In the genomic region with DNA sequence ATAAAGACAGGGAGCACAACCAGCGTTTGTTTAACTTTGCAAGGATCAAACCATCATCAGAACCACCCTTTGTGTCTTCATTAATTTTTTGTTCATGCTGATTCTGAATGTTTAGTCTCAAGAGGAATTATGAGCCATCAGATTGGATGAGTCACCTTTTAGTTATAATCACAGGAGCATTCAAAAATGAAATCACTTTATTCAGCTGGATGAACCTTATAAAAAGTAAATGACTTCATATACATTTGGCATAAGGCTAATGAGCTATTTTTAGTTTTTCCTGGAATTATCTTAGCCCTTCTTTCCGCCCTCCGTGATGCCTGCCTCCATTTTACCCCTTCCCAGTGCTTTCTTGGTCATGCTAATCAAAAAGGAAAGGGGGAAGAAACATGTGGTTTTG, we compare ENCODE assay signal across 15 cellular contexts.
DNase-seq lines count a peak whose midpoint lies in the region; ATAC-seq, FAIRE-seq and TF ChIP-seq lines count a peak whose summit lies in the region.
"Had no signal": no experiment of that assay in that cellular context is flagged by ENCODE, and none has a peak within 500 bp of the region (broad histone marks: within the 10 kb centered on the region; RNA-seq: fewer than 3 reads in every experiment).

No MANE protein-coding gene starts in this region.

- intact Hi-C loops in left ventricle myocardium inferior (cut with micrococcal nuclease) (no loop called here), Right ventricle myocardium superior (cut with DNase I) (no loop called here), mammary epithelial cell (cut with micrococcal nuclease) (no loop called here)
- intact Hi-C loops in naive thymus-derived CD4-positive, alpha-beta T cell (cut with micrococcal nuclease) = no loop called here

- no peak for ATAC-seq in Right ventricle myocardium superior (ENCODE audit: poor library complexity)
- ATAC-seq in naive thymus-derived CD4-positive, alpha-beta T cell = no peak
- ATAC-seq: natural killer cell treated with Interleukin-12 subunit alpha and Interleukin-12 subunit beta and Interleukin-15 and Interleukin-18, amount 100 ng/mL, for 72 hours; Panc1 had no signal

- DNase-seq in left ventricle myocardium inferior (no peak), Right ventricle myocardium superior (no peak), mammary epithelial cell (peak; percentile 71), iris pigment epithelial cell (ENCODE audit: low read depth) (peak; percentile 82), urothelium cell line (ENCODE audit: low spot score) (peak; percentile 10), DMS79 treated with DMSO at 0.1 percent for 48 hours (lab: John Stamatoyannopoulos, UW) (no peak)
- no peak for DNase-seq in naive thymus-derived CD4-positive, alpha-beta T cell
- no peak for DNase-seq in stimulated activated CD8-positive, alpha-beta memory T cell treated with anti-CD3 and anti-CD28 coated beads, Interleukin-4, amount 100 ng/mL, for 48 hours
- DNase-seq: activated naive CD4-positive, alpha-beta T cell treated with anti-CD3 and anti-CD28 coated beads, Interleukin-2, amount 10 ng/mL, durations not matched to agents 7 days and 5 days; cortex of kidney; NCI-H510A; stimulated activated CD4-positive, alpha-beta T cell treated with anti-CD3 and anti-CD28 coated beads, Interleukin-12 subunit alpha, Interleukin-12 subunit beta, amount 100 ng/mL, for 4 hours had no signal

- H3K9me3 ChIP-seq in left ventricle myocardium inferior (replicated peaks) = peaks cover 14% of the 10 kb centered on the region
- H3K9me3 ChIP-seq in mammary epithelial cell (replicated peaks; ENCODE audit: insufficient read depth, low read length) = peaks cover 2% of the 10 kb centered on the region
- H3K9me3 ChIP-seq in naive thymus-derived CD4-positive, alpha-beta T cell (ENCODE audit: control insufficient read depth in 2 of 3, low read length in 3 of 3) = no peaks in the 10 kb centered on the region

- no peak overlapping the region for H3K9ac ChIP-seq in mammary epithelial cell (ENCODE audit: insufficient read depth, low read length)

- BruUV-seq in mammary epithelial cell (replicated peaks; lab: Mats Ljungman, UMichigan) = no TSS peak

- H3K27ac Mint-ChIP-seq in naive thymus-derived CD4-positive, alpha-beta T cell = no peak overlapping the region
- H3K27ac Mint-ChIP-seq: activated naive CD4-positive, alpha-beta T cell treated with anti-CD3 and anti-CD28 coated beads, Interleukin-2, amount 10 ng/mL, durations not matched to agents 7 days and 5 days; IgD-negative memory B cell; natural killer cell treated with Interleukin-12 subunit alpha and Interleukin-12 subunit beta and Interleukin-15 and Interleukin-18, amount 100 ng/mL, for 72 hours had no signal

- 59% methylated on average over 3 of the region's 3 CpGs for WGBS in mammary epithelial cell (ENCODE audit: low coverage, missing lambda C conversion rate)

- no peak overlapping the region for H3K4me2 ChIP-seq in mammary epithelial cell (ENCODE audit: insufficient read depth, low read depth, low read length)

- H3K4me3 ChIP-seq in left ventricle myocardium inferior (no peak overlapping the region), mammary epithelial cell (replicated peaks in 1 of 3; ENCODE audit: insufficient read depth in 1 of 3, low read depth in 2 of 3, low read length in 3 of 3) (no peak overlapping the region)
- no peak overlapping the region for H3K4me3 ChIP-seq in naive thymus-derived CD4-positive, alpha-beta T cell (ENCODE audit: low read length)

- TF ChIP-seq CTCF in left ventricle myocardium inferior (IDR thresholded peaks at IDR 0.05; ENCODE audit: borderline replicate concordance) = no peak
- no peak for TF ChIP-seq CTCF in mammary epithelial cell (conservative IDR thresholded peaks at IDR 0.05 in 1 of 2, IDR thresholded peaks at IDR 0.05 in 1 of 2; ENCODE audit: extremely low read depth in 1 of 2, insufficient read depth in 1 of 2, low read depth in 1 of 2, low read length in 2 of 2)

- no peaks in the 10 kb centered on the region for H3K79me2 ChIP-seq in mammary epithelial cell (ENCODE audit: insufficient read depth, low read length)

- no peaks in the 10 kb centered on the region for H4K20me1 ChIP-seq in mammary epithelial cell (ENCODE audit: insufficient read depth, low read length)

- dilution Hi-C loops in mammary epithelial cell (cut with HindIII; ENCODE audit: low sequenced_read_pairs) = no loop called here

- in situ Hi-C loops in mammary epithelial cell (cut with MboI; ENCODE audit: low sequenced_read_pairs in 2 of 2) = no loop called here

- H3K27me3 ChIP-seq in left ventricle myocardium inferior (ENCODE audit: low read depth) (no peaks in the 10 kb centered on the region), mammary epithelial cell (ENCODE audit: insufficient read depth, low read length) (no peaks in the 10 kb centered on the region)
- no peaks in the 10 kb centered on the region for H3K27me3 ChIP-seq in naive thymus-derived CD4-positive, alpha-beta T cell (ENCODE audit: control insufficient read depth in 2 of 2, insufficient read depth in 2 of 2, low read length in 2 of 2)

- CTCF ChIA-PET in mammary epithelial cell (lab: Charles Lee; ENCODE audit: low non-redundant PET) = interaction anchor here (0.6 kb wide), 1 partner anchor 23 kb away, joined by 5 read pairs; no protein-coding TSS in a partner anchor
- CTCF ChIA-PET in naive thymus-derived CD4-positive, alpha-beta T cell (lab: Charles Lee) = no interaction called here

- no peak overlapping the region for H2AFZ ChIP-seq in mammary epithelial cell (ENCODE audit: low read depth, low read length)

- POLR2A ChIA-PET in naive thymus-derived CD4-positive, alpha-beta T cell (lab: Charles Lee) = no interaction called here

- peaks cover 0 to 6% (median 2%) of the 10 kb centered on the region in 11 donors for H3K9me3 Mint-ChIP-seq in naive thymus-derived CD4-positive, alpha-beta T cell
- H3K9me3 Mint-ChIP-seq: natural killer cell treated with Interleukin-12 subunit alpha and Interleukin-12 subunit beta and Interleukin-15 and Interleukin-18, amount 100 ng/mL, for 72 hours had no signal

- H3K4me3 Mint-ChIP-seq in naive thymus-derived CD4-positive, alpha-beta T cell = no peak overlapping the region
- H3K4me3 Mint-ChIP-seq: activated naive CD4-positive, alpha-beta T cell treated with anti-CD3 and anti-CD28 coated beads, Interleukin-2, amount 10 ng/mL, durations not matched to agents 7 days and 5 days; natural killer cell treated with Interleukin-12 subunit alpha and Interleukin-12 subunit beta and Interleukin-15 and Interleukin-18, amount 100 ng/mL, for 72 hours had no signal

- H3K4me1 Mint-ChIP-seq in naive thymus-derived CD4-positive, alpha-beta T cell = no peaks in the 10 kb centered on the region
- H3K4me1 Mint-ChIP-seq: activated naive CD4-positive, alpha-beta T cell treated with anti-CD3 and anti-CD28 coated beads, Interleukin-2, amount 10 ng/mL, durations not matched to agents 7 days and 5 days had no signal

- H3K27me3 Mint-ChIP-seq in naive thymus-derived CD4-positive, alpha-beta T cell = peaks cover 0 to 33% (median 26%) of the 10 kb centered on the region in 5 donors

- no peaks in the 10 kb centered on the region for H3K36me3 Mint-ChIP-seq in naive thymus-derived CD4-positive, alpha-beta T cell
- H3K36me3 Mint-ChIP-seq: activated naive CD4-positive, alpha-beta T cell treated with anti-CD3 and anti-CD28 coated beads, Interleukin-2, amount 10 ng/mL, durations not matched to agents 7 days and 5 days; natural killer cell treated with Interleukin-12 subunit alpha and Interleukin-12 subunit beta and Interleukin-15 and Interleukin-18, amount 100 ng/mL, for 72 hours had no signal

- H3K27ac ChIP-seq in left ventricle myocardium inferior (replicated peaks) (peak overlapping the region; percentile 85), mammary epithelial cell (ENCODE audit: insufficient read depth, low read depth, low read length) (peak overlapping the region; percentile 17)
- H3K27ac ChIP-seq in naive thymus-derived CD4-positive, alpha-beta T cell (ENCODE audit: low read depth, low read length) = no peak overlapping the region

- no peak for FAIRE-seq in urothelium cell line (lab: Jason Lieb, UNC)

- H3K36me3 ChIP-seq in left ventricle myocardium inferior (peaks cover 5% of the 10 kb centered on the region), mammary epithelial cell (ENCODE audit: insufficient read depth, low read length) (no peaks in the 10 kb centered on the region)
- H3K36me3 ChIP-seq in naive thymus-derived CD4-positive, alpha-beta T cell (ENCODE audit: control insufficient read depth in 2 of 3, insufficient read depth in 3 of 3, low read length in 3 of 3) = no peaks in the 10 kb centered on the region

- H3K4me1 ChIP-seq in left ventricle myocardium inferior = peaks cover 76% of the 10 kb centered on the region
- peaks cover 33% of the 10 kb centered on the region for H3K4me1 ChIP-seq in mammary epithelial cell (ENCODE audit: insufficient read depth, low read length)
- no peaks in the 10 kb centered on the region for H3K4me1 ChIP-seq in naive thymus-derived CD4-positive, alpha-beta T cell (ENCODE audit: control insufficient read depth in 2 of 2, insufficient read depth in 2 of 2, low read length in 2 of 2)

Comparison
In these comparisons a context has a peak if more than half of its experiments do, and no peak if none do; other contexts are left out.
1. DNase-seq: peak in mammary epithelial cell (single experiment), iris pigment epithelial cell (single experiment) and urothelium cell line (single experiment); none in left ventricle myocardium inferior (single experiment), Right ventricle myocardium superior (single experiment), DMS79 treated with DMSO at 0.1 percent for 48 hours (single experiment), naive thymus-derived CD4-positive, alpha-beta T cell (0 of 9) and stimulated activated CD8-positive, alpha-beta memory T cell treated with anti-CD3 and anti-CD28 coated beads, Interleukin-4, amount 100 ng/mL, for 48 hours (single experiment).